ENCODE assay signal across 1 cellular context in the genomic region with DNA sequence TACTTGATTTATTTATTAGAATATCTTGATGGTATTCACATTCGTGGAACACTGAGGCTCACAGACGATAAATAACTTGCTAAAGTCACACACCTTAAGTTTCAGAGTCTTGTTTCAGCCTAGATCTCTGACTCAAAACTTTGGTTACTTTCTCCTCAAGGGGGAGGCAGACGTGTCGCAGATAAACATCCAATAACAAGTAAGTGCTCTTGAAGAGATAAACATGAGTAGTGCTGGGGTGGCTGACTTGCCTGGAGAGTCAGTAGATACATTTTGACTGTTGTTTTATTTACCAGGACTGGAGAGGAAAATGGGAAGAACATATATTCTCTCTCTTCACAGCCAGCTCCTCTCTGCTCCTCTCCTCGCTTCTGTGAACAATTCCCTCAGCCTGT.
TF ChIP-seq lines count a peak whose summit lies in the region.

No MANE protein-coding gene starts in this region.

TF ChIP-seq in K562, 482 proteins besides CTCF, POLR2A, EP300 and RAD21 (continued from another document and continues in another):
- TF ChIP-seq, protein P1, sequence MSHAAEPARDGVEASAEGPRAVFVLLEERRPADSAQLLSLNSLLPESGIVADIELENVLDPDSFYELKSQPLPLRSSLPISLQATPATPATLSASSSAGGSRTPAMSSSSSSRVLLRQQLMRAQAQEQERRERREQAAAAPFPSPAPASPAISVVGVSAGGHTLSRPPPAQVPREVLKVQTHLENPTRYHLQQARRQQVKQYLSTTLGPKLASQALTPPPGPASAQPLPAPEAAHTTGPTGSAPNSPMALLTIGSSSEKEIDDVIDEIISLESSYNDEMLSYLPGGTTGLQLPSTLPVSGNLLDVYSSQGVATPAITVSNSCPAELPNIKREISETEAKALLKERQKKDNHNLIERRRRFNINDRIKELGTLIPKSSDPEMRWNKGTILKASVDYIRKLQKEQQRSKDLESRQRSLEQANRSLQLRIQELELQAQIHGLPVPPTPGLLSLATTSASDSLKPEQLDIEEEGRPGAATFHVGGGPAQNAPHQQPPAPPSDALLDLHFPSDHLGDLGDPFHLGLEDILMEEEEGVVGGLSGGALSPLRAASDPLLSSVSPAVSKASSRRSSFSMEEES (CRISPR knock-in tag; IDR thresholded peaks at IDR 0.05), result no peak
- TF ChIP-seq SMAD2 (IDR thresholded peaks at IDR 0.05; ENCODE audit: low read depth, low read length) (no peak), ZC3H11A (IDR thresholded peaks at IDR 0.05; ENCODE audit: low read depth, low read length) (no peak), C11orf30 (IDR thresholded peaks at IDR 0.05; ENCODE audit: low read depth) (no peak), NR2F6 (CRISPR knock-in tag; IDR thresholded peaks at IDR 0.05) (no peak), ZC3H8 (IDR thresholded peaks at IDR 0.05) (no peak), SMAD4 (CRISPR knock-in tag; conservative IDR thresholded peaks at IDR 0.05) (no peak), PHB2 (IDR thresholded peaks at IDR 0.05; ENCODE audit: low read depth) (no peak), NFATC3 (IDR thresholded peaks at IDR 0.05) (no peak), ZBED1 (IDR thresholded peaks at IDR 0.05) (no peak), GATAD2B (IDR thresholded peaks at IDR 0.05; ENCODE audit: borderline replicate concordance) (no peak), CREB1 (IDR thresholded peaks at IDR 0.05) (no peak), CREB1 (CRISPR knock-in tag; IDR thresholded peaks at IDR 0.05) (no peak), PTRF (tag; IDR thresholded peaks at IDR 0.05) (no peak), SUPT5H (IDR thresholded peaks at IDR 0.05) (no peak), TGIF2 (CRISPR knock-in tag; IDR thresholded peaks at IDR 0.05) (no peak), JUN (IDR thresholded peaks at IDR 0.05; ENCODE audit: borderline replicate concordance, low read depth, low read length) (no peak), JUN (CRISPR knock-in tag; IDR thresholded peaks at IDR 0.05; ENCODE audit: borderline replicate concordance) (no peak), PHF21A (IDR thresholded peaks at IDR 0.05; ENCODE audit: borderline replicate concordance, low read depth) (no peak), MAFG (tag; conservative IDR thresholded peaks at IDR 0.05) (no peak), SOX6 (IDR thresholded peaks at IDR 0.05) (0 out of 2 replicates have a peak, but pooled peaks have one; percentile 20), POLR2H (tag; IDR thresholded peaks at IDR 0.05; ENCODE audit: low read depth) (no peak), HDAC1 (IDR thresholded peaks at IDR 0.05) (no peak), FOXJ2 (tag; IDR thresholded peaks at IDR 0.05) (0 out of 2 replicates have a peak, but pooled peaks have one; percentile 50), JUNB (CRISPR knock-in tag; conservative IDR thresholded peaks at IDR 0.05) (no peak), TBL1XR1 (IDR thresholded peaks at IDR 0.05; ENCODE audit: low read length in 2 of 2) (peak in 1 of 2 experiments; percentile 20; a peak in 1 of 4 replicates), ZEB2 (IDR thresholded peaks at IDR 0.05) (0 out of 2 replicates have a peak, but pooled peaks have one; percentile 43), MEIS2 (IDR thresholded peaks at IDR 0.05; ENCODE audit: partially characterized antibody) (peak; percentile 6), RBM34 (IDR thresholded peaks at IDR 0.05; ENCODE audit: borderline replicate concordance, insufficient read depth, low read length) (no peak), PTTG1 (tag; IDR thresholded peaks at IDR 0.05; ENCODE audit: low read depth) (no peak), ILK (tag; IDR thresholded peaks at IDR 0.05; ENCODE audit: borderline replicate concordance, low read depth) (no peak), TAF7 (tag; IDR thresholded peaks at IDR 0.05) (no peak), CXXC5 (CRISPR knock-in tag; IDR thresholded peaks at IDR 0.05) (0 out of 2 replicates have a peak, but pooled peaks have one; percentile 16)
- TF ChIP-seq, protein P2, sequence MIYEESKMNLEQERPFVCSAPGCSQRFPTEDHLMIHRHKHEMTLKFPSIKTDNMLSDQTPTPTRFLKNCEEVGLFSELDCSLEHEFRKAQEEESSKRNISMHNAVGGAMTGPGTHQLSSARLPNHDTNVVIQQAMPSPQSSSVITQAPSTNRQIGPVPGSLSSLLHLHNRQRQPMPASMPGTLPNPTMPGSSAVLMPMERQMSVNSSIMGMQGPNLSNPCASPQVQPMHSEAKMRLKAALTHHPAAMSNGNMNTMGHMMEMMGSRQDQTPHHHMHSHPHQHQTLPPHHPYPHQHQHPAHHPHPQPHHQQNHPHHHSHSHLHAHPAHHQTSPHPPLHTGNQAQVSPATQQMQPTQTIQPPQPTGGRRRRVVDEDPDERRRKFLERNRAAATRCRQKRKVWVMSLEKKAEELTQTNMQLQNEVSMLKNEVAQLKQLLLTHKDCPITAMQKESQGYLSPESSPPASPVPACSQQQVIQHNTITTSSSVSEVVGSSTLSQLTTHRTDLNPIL (CRISPR knock-in tag; IDR thresholded peaks at IDR 0.05), result no peak
- TF ChIP-seq, protein P3, sequence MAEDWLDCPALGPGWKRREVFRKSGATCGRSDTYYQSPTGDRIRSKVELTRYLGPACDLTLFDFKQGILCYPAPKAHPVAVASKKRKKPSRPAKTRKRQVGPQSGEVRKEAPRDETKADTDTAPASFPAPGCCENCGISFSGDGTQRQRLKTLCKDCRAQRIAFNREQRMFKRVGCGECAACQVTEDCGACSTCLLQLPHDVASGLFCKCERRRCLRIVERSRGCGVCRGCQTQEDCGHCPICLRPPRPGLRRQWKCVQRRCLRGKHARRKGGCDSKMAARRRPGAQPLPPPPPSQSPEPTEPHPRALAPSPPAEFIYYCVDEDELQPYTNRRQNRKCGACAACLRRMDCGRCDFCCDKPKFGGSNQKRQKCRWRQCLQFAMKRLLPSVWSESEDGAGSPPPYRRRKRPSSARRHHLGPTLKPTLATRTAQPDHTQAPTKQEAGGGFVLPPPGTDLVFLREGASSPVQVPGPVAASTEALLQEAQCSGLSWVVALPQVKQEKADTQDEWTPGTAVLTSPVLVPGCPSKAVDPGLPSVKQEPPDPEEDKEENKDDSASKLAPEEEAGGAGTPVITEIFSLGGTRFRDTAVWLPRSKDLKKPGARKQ (CRISPR knock-in tag; IDR thresholded peaks at IDR 0.05), result no peak
- TF ChIP-seq, protein P4, sequence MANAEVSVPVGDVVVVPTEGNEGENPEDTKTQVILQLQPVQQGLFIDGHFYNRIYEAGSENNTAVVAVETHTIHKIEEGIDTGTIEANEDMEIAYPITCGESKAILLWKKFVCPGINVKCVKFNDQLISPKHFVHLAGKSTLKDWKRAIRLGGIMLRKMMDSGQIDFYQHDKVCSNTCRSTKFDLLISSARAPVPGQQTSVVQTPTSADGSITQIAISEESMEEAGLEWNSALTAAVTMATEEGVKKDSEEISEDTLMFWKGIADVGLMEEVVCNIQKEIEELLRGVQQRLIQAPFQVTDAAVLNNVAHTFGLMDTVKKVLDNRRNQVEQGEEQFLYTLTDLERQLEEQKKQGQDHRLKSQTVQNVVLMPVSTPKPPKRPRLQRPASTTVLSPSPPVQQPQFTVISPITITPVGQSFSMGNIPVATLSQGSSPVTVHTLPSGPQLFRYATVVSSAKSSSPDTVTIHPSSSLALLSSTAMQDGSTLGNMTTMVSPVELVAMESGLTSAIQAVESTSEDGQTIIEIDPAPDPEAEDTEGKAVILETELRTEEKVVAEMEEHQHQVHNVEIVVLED (CRISPR knock-in tag; IDR thresholded peaks at IDR 0.05), result no peak
- TF ChIP-seq, protein P5, sequence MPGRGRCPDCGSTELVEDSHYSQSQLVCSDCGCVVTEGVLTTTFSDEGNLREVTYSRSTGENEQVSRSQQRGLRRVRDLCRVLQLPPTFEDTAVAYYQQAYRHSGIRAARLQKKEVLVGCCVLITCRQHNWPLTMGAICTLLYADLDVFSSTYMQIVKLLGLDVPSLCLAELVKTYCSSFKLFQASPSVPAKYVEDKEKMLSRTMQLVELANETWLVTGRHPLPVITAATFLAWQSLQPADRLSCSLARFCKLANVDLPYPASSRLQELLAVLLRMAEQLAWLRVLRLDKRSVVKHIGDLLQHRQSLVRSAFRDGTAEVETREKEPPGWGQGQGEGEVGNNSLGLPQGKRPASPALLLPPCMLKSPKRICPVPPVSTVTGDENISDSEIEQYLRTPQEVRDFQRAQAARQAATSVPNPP (IDR thresholded peaks at IDR 0.05; ENCODE audit: borderline replicate concordance, insufficient read depth, insufficient read length), result no peak
- TF ChIP-seq, protein P6, sequence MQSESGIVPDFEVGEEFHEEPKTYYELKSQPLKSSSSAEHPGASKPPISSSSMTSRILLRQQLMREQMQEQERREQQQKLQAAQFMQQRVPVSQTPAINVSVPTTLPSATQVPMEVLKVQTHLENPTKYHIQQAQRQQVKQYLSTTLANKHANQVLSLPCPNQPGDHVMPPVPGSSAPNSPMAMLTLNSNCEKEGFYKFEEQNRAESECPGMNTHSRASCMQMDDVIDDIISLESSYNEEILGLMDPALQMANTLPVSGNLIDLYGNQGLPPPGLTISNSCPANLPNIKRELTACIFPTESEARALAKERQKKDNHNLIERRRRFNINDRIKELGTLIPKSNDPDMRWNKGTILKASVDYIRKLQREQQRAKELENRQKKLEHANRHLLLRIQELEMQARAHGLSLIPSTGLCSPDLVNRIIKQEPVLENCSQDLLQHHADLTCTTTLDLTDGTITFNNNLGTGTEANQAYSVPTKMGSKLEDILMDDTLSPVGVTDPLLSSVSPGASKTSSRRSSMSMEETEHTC (IDR thresholded peaks at IDR 0.05), result no peak
- TF ChIP-seq, protein P7, sequence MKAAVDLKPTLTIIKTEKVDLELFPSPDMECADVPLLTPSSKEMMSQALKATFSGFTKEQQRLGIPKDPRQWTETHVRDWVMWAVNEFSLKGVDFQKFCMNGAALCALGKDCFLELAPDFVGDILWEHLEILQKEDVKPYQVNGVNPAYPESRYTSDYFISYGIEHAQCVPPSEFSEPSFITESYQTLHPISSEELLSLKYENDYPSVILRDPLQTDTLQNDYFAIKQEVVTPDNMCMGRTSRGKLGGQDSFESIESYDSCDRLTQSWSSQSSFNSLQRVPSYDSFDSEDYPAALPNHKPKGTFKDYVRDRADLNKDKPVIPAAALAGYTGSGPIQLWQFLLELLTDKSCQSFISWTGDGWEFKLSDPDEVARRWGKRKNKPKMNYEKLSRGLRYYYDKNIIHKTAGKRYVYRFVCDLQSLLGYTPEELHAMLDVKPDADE (conservative IDR thresholded peaks at IDR 0.05; ENCODE audit: control insufficient read depth, low read depth, low read length), result no peak
- TF ChIP-seq, protein P8, sequence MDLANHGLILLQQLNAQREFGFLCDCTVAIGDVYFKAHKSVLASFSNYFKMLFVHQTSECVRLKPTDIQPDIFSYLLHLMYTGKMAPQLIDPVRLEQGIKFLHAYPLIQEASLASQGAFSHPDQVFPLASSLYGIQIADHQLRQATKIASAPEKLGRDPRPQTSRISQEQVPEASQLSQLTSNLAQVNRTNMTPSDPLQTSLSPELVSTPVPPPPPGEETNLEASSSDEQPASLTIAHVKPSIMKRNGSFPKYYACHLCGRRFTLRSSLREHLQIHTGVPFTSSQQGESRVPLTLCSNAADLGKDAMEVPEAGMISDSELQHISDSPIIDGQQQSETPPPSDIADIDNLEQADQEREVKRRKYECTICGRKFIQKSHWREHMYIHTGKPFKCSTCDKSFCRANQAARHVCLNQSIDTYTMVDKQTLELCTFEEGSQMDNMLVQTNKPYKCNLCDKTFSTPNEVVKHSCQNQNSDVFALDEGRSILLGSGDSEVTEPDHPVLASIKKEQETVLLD (IDR thresholded peaks at IDR 0.05), result no peak
- TF ChIP-seq, protein P9, sequence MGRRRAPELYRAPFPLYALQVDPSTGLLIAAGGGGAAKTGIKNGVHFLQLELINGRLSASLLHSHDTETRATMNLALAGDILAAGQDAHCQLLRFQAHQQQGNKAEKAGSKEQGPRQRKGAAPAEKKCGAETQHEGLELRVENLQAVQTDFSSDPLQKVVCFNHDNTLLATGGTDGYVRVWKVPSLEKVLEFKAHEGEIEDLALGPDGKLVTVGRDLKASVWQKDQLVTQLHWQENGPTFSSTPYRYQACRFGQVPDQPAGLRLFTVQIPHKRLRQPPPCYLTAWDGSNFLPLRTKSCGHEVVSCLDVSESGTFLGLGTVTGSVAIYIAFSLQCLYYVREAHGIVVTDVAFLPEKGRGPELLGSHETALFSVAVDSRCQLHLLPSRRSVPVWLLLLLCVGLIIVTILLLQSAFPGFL (CRISPR knock-in tag; IDR thresholded peaks at IDR 0.05), result no peak
- TF ChIP-seq, protein P10, sequence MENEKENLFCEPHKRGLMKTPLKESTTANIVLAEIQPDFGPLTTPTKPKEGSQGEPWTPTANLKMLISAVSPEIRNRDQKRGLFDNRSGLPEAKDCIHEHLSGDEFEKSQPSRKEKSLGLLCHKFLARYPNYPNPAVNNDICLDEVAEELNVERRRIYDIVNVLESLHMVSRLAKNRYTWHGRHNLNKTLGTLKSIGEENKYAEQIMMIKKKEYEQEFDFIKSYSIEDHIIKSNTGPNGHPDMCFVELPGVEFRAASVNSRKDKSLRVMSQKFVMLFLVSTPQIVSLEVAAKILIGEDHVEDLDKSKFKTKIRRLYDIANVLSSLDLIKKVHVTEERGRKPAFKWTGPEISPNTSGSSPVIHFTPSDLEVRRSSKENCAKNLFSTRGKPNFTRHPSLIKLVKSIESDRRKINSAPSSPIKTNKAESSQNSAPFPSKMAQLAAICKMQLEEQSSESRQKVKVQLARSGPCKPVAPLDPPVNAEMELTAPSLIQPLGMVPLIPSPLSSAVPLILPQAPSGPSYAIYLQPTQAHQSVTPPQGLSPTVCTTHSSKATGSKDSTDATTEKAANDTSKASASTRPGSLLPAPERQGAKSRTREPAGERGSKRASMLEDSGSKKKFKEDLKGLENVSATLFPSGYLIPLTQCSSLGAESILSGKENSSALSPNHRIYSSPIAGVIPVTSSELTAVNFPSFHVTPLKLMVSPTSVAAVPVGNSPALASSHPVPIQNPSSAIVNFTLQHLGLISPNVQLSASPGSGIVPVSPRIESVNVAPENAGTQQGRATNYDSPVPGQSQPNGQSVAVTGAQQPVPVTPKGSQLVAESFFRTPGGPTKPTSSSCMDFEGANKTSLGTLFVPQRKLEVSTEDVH (IDR thresholded peaks at IDR 0.05; ENCODE audit: low read depth, partially characterized antibody), result no peak
- TF ChIP-seq, protein P11, sequence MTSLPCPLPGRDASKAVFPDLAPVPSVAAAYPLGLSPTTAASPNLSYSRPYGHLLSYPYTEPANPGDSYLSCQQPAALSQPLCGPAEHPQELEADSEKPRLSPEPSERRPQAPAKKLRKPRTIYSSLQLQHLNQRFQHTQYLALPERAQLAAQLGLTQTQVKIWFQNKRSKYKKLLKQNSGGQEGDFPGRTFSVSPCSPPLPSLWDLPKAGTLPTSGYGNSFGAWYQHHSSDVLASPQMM (CRISPR knock-in tag; IDR thresholded peaks at IDR 0.05), result no peak
- TF ChIP-seq, protein P12, sequence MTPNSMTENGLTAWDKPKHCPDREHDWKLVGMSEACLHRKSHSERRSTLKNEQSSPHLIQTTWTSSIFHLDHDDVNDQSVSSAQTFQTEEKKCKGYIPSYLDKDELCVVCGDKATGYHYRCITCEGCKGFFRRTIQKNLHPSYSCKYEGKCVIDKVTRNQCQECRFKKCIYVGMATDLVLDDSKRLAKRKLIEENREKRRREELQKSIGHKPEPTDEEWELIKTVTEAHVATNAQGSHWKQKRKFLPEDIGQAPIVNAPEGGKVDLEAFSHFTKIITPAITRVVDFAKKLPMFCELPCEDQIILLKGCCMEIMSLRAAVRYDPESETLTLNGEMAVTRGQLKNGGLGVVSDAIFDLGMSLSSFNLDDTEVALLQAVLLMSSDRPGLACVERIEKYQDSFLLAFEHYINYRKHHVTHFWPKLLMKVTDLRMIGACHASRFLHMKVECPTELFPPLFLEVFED (CRISPR knock-in tag; conservative IDR thresholded peaks at IDR 0.05), result no peak
- TF ChIP-seq, protein P13, sequence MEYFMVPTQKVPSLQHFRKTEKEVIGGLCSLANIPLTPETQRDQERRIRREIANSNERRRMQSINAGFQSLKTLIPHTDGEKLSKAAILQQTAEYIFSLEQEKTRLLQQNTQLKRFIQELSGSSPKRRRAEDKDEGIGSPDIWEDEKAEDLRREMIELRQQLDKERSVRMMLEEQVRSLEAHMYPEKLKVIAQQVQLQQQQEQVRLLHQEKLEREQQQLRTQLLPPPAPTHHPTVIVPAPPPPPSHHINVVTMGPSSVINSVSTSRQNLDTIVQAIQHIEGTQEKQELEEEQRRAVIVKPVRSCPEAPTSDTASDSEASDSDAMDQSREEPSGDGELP (CRISPR knock-in tag; IDR thresholded peaks at IDR 0.05; ENCODE audit: borderline replicate concordance), result no peak
